Comparison of ENCODE assay signal across 15 cellular contexts in genomic region chr21:40019076-40019475, GRCh38.
A peak's percentile ranks its signal among the peaks of the same experiment; 100 is the strongest.
DNase-seq lines count a peak whose midpoint lies in the region; FAIRE-seq and TF ChIP-seq lines count a peak whose summit lies in the region.
"Had no signal": no experiment of that assay in that cellular context is flagged by ENCODE, and none has a peak within 500 bp of the region (broad histone marks: within the 10 kb centered on the region; RNA-seq: fewer than 3 reads in every experiment).

No MANE protein-coding gene starts in this region.

- TF ChIP-seq CTCF in bronchial epithelial cell (IDR thresholded peaks at IDR 0.05; ENCODE audit: insufficient read depth, low read length, severe bottlenecking), result no peak

- no peak overlapping the region for H3K4me3 ChIP-seq in bronchial epithelial cell (ENCODE audit: low read depth, low read length)
- H3K4me3 ChIP-seq: GM12878 had no signal

- peak; percentile 75 for FAIRE-seq in bronchial epithelial cell (lab: Jason Lieb, UNC)
- FAIRE-seq: GM12878, GM18507 had no signal

- H3K36me3 ChIP-seq in bronchial epithelial cell (ENCODE audit: control insufficient read depth, insufficient read depth, low read length), result no peaks in the 10 kb centered on the region

- H3K27me3 ChIP-seq in bronchial epithelial cell (ENCODE audit: control insufficient read depth, insufficient read depth, low read length), result no peaks in the 10 kb centered on the region

- DNase-seq in DMS79 treated with DMSO at 0.1 percent for 48 hours (lab: John Stamatoyannopoulos, UW) (peak; percentile 23), DMS79 (lab: John Stamatoyannopoulos, UW) (no peak), NCI-H82 (lab: John Stamatoyannopoulos, UW) (peak; percentile 31), NCI-H82 treated with DMSO at 0.1 percent for 48 hours (lab: John Stamatoyannopoulos, UW; ENCODE audit: unreplicated experiment) (no peak), bronchial epithelial cell (ENCODE audit: low read depth) (no peak), ureter (ENCODE audit: low spot score) (peak; percentile 17), substantia nigra (lab: John Stamatoyannopoulos, UW) (no peak), posterior vena cava (ENCODE audit: low spot score) (no peak)
- DNase-seq: Caco-2; CD8-positive, alpha-beta memory T cell; GOT3; H9 had no signal

- no peak overlapping the region for H3K27ac ChIP-seq in substantia nigra (ENCODE audit: low read depth, low read length, poor library complexity, severe bottlenecking)
- H3K27ac ChIP-seq: 22Rv1 had no signal

- intact Hi-C loops in posterior vena cava (cut with DNase I), result no loop called here

Comparison
In these comparisons a context has a peak if more than half of its experiments do, and no peak if none do; other contexts are left out.
1. DNase-seq: peak in DMS79 treated with DMSO at 0.1 percent for 48 hours (single experiment), NCI-H82 (single experiment) and ureter (single experiment); none in DMS79 (single experiment), NCI-H82 treated with DMSO at 0.1 percent for 48 hours (single experiment), bronchial epithelial cell (single experiment), substantia nigra (0 of 49) and posterior vena cava (single experiment).